9 cellular contexts compared by ENCODE assay signal in genomic region chr19:20664917-20665781, GRCh38. TPM values are rescaled to one million over a fixed set of nuclear protein-coding genes. Genes with fewer than 3 reads are reported as not detected.
DNase-seq lines count a peak whose midpoint lies in the region; ATAC-seq and TF ChIP-seq lines count a peak whose summit lies in the region.
"Had no signal": no experiment of that assay in that cellular context is flagged by ENCODE, and none has a peak within 500 bp of the region (broad histone marks: within the 10 kb centered on the region; RNA-seq: fewer than 3 reads in every experiment).

No MANE protein-coding gene starts in this region.

- no peak for TF ChIP-seq CTCF in ascending aorta (IDR thresholded peaks at IDR 0.05)

- no peak for ATAC-seq in stimulated activated effector memory CD8-positive, alpha-beta T cell treated with anti-CD3 and anti-CD28 coated beads, Interleukin-12 subunit alpha, Interleukin-12 subunit beta, amount 100 ng/mL, for 72 hours
- no peak for ATAC-seq in GM19328 (IDR thresholded peaks at IDR 0.05; ENCODE audit: unreplicated experiment)

- H3K4me3 ChIP-seq in ascending aorta = peak overlapping the region in 1 of 2 donors; percentile 52

- DNase-seq in GM04504 (ENCODE audit: low read depth) (peak; percentile 9), ascending aorta (ENCODE audit: low spot score in 2 of 2) (no peak), iPS-NIHi11 (ENCODE audit: low spot score) (peak; percentile 35), DMS114 treated with DMSO at 0.1 percent for 48 hours (lab: John Stamatoyannopoulos, UW; ENCODE audit: unreplicated experiment) (no peak), NCI-H128 (lab: John Stamatoyannopoulos, UW; ENCODE audit: unreplicated experiment) (no peak), posterior vena cava (ENCODE audit: low spot score) (no peak)
- no peak for DNase-seq in stimulated activated effector memory CD8-positive, alpha-beta T cell treated with anti-CD3 and anti-CD28 coated beads, Interleukin-12 subunit alpha, Interleukin-12 subunit beta, amount 100 ng/mL, for 72 hours (ENCODE audit: low spot score in 2 of 2)

- no peaks in the 10 kb centered on the region for H3K27me3 ChIP-seq in ascending aorta

- peak overlapping the region; percentile 59 to 73 for H3K27ac ChIP-seq in ascending aorta

- no peaks in the 10 kb centered on the region for H3K9me3 ChIP-seq in ascending aorta

- H3K4me1 ChIP-seq in ascending aorta = peaks cover 0 to 7% of the 10 kb centered on the region in 2 donors

- H3K4me1 Mint-ChIP-seq in stimulated activated effector memory CD8-positive, alpha-beta T cell treated with anti-CD3 and anti-CD28 coated beads, Interleukin-12 subunit alpha, Interleukin-12 subunit beta, amount 100 ng/mL, for 72 hours = peaks cover 21% of the 10 kb centered on the region

- H3K36me3 Mint-ChIP-seq in stimulated activated effector memory CD8-positive, alpha-beta T cell treated with anti-CD3 and anti-CD28 coated beads, Interleukin-12 subunit alpha, Interleukin-12 subunit beta, amount 100 ng/mL, for 72 hours = peaks cover 14% of the 10 kb centered on the region

- intact Hi-C loops in ascending aorta (cut with DNase I) (loop anchor here (5.0 to 10.0 kb wide), 5 partner anchors 112 to 840 kb away; partner anchors contain the start of genes ZNF429, ZNF430, ZNF66 and ZNF85), posterior vena cava (cut with DNase I) (loop anchor here in 1 of 2 donors (2.0 kb wide), 1 partner anchor 920 kb away; no protein-coding TSS in a partner anchor)

- peak overlapping the region; percentile 73 for H3K27ac Mint-ChIP-seq in stimulated activated effector memory CD8-positive, alpha-beta T cell treated with anti-CD3 and anti-CD28 coated beads, Interleukin-12 subunit alpha, Interleukin-12 subunit beta, amount 100 ng/mL, for 72 hours

- peak overlapping the region; percentile 44 for H3K4me3 Mint-ChIP-seq in stimulated activated effector memory CD8-positive, alpha-beta T cell treated with anti-CD3 and anti-CD28 coated beads, Interleukin-12 subunit alpha, Interleukin-12 subunit beta, amount 100 ng/mL, for 72 hours
- H3K4me3 Mint-ChIP-seq: nephron had no signal

- H3K36me3 ChIP-seq in ascending aorta = no peaks in the 10 kb centered on the region

- H3K9me3 Mint-ChIP-seq in stimulated activated effector memory CD8-positive, alpha-beta T cell treated with anti-CD3 and anti-CD28 coated beads, Interleukin-12 subunit alpha, Interleukin-12 subunit beta, amount 100 ng/mL, for 72 hours = peaks cover 4% of the 10 kb centered on the region

RNA-seq across cellular contexts. Expression of gene ZNF626, which starts 3.8 kb away (rescaled TPM):
- total RNA-seq in ascending aorta (2.8 TPM), posterior vena cava (10 to 100 TPM; 16.1 to 18.0 TPM)

Comparison
In these comparisons a context has a peak if more than half of its experiments do, and no peak if none do; other contexts are left out.
1. DNase-seq: peak in GM04504 (single experiment) and iPS-NIHi11 (single experiment); none in ascending aorta (0 of 2), stimulated activated effector memory CD8-positive, alpha-beta T cell treated with anti-CD3 and anti-CD28 coated beads, Interleukin-12 subunit alpha, Interleukin-12 subunit beta, amount 100 ng/mL, for 72 hours (0 of 2), DMS114 treated with DMSO at 0.1 percent for 48 hours (single experiment), NCI-H128 (single experiment) and posterior vena cava (single experiment).